Comparison of ENCODE assay signal across 9 cellular contexts in the genomic region with DNA sequence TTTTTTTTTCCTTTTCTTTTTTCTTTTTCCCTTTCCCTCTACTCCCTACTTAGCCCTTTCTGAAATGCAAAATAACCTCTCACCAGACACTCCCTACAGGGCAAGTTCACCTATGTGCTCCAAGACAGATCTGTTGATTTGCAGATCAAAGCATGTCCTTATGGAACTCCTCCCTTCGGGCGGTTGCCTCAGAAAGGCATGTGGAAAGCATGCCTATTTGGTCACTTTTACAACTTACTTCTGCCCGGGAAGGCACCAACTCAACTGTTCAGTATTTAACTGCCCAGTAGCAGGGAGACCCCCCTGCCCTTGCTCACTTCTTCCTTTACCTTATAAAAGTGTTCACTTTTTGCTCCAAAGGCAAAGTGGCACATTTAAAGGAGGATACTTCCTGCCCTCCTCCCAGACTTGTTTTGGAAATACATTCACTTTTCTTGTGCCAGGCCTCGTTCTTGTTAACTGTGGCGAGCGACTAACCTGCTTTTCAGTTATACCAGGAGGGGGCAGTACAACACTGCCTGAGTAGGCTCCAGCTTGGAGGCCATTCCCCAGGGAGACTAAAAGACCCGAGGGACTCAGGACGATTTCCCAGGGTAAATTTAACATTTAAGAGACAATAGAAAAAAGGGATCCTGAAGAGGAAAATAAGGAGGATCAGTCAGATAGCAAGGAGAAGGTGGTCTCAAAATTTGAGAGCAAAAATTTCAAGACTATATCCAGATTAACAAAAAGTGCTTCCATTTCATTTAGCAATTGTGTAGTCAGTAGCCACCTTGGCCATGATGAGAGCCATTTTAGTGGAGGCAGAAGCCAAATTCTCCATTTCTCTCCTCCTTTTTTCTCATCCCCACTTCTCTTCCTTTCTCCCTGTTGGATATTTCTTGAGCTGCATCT. TPM values are rescaled to one million over a fixed set of nuclear protein-coding genes. Genes with fewer than 3 reads are reported as not detected.
DNase-seq lines count a peak whose midpoint lies in the region; ATAC-seq, FAIRE-seq and TF ChIP-seq lines count a peak whose summit lies in the region.
"Had no signal": no experiment of that assay in that cellular context is flagged by ENCODE, and none has a peak within 500 bp of the region (broad histone marks: within the 10 kb centered on the region; RNA-seq: fewer than 3 reads in every experiment).

No MANE protein-coding gene starts in this region.

- TF ChIP-seq CTCF in bronchial epithelial cell (IDR thresholded peaks at IDR 0.05; ENCODE audit: insufficient read depth, low read length, severe bottlenecking), result peak; percentile 75

- no peak overlapping the region for H3K4me3 Mint-ChIP-seq in T-helper 2 cell treated with Interferon-gamma antibody and Interleukin-4, amounts not matched to agents 5 μg/mL and 100 μg/mL, for 36 hours
- H3K4me3 Mint-ChIP-seq in immature natural killer cell, result no peak overlapping the region

- no peak overlapping the region for H3K27ac Mint-ChIP-seq in T-helper 2 cell treated with Interferon-gamma antibody and Interleukin-4, amounts not matched to agents 5 μg/mL and 100 μg/mL, for 36 hours
- no peak overlapping the region for H3K27ac Mint-ChIP-seq in immature natural killer cell

- H3K9me3 Mint-ChIP-seq in T-helper 2 cell treated with Interferon-gamma antibody and Interleukin-4, amounts not matched to agents 5 μg/mL and 100 μg/mL, for 36 hours, result peaks cover 3% of the 10 kb centered on the region
- H3K9me3 Mint-ChIP-seq in immature natural killer cell, result no peaks in the 10 kb centered on the region

- H3K36me3 Mint-ChIP-seq in T-helper 2 cell treated with Interferon-gamma antibody and Interleukin-4, amounts not matched to agents 5 μg/mL and 100 μg/mL, for 36 hours (ENCODE audit: low read depth), result peaks cover 2% of the 10 kb centered on the region
- H3K36me3 Mint-ChIP-seq in immature natural killer cell, result no peaks in the 10 kb centered on the region

- no peaks in the 10 kb centered on the region for H3K27me3 Mint-ChIP-seq in T-helper 2 cell treated with Interferon-gamma antibody and Interleukin-4, amounts not matched to agents 5 μg/mL and 100 μg/mL, for 36 hours (ENCODE audit: low read depth)
- no peaks in the 10 kb centered on the region for H3K27me3 Mint-ChIP-seq in immature natural killer cell (ENCODE audit: low read depth in 3 of 3)

- H3K36me3 ChIP-seq in bronchial epithelial cell (ENCODE audit: control insufficient read depth, insufficient read depth, low read length), result no peaks in the 10 kb centered on the region

- DNase-seq in NCI-H146 (lab: John Stamatoyannopoulos, UW) (peak; percentile 46), NCI-H146 treated with DMSO at 0.1 percent for 48 hours (lab: John Stamatoyannopoulos, UW; ENCODE audit: unreplicated experiment) (no peak), NCI-H187 treated with DMSO at 0.1 percent for 48 hours (lab: John Stamatoyannopoulos, UW) (peak; percentile 93), bronchial epithelial cell (ENCODE audit: low read depth) (peak; percentile 80), immature natural killer cell (peak; percentile 78 to 82 (median 80))
- DNase-seq in T-helper 2 cell treated with Interferon-gamma antibody and Interleukin-4, amounts not matched to agents 5 μg/mL and 100 μg/mL, for 36 hours (ENCODE audit: low spot score), result peak; percentile 55
- peak; percentile 33 to 43 for DNase-seq in stimulated activated CD4-positive, alpha-beta T cell treated with anti-CD3 and anti-CD28 coated beads, Interleukin-12 subunit alpha, Interleukin-12 subunit beta, amount 100 ng/mL, for 24 hours (ENCODE audit: low read depth in 2 of 2)

- H3K27me3 ChIP-seq in bronchial epithelial cell (ENCODE audit: control insufficient read depth, insufficient read depth, low read length), result no peaks in the 10 kb centered on the region

- H3K4me3 ChIP-seq in bronchial epithelial cell (ENCODE audit: low read depth, low read length), result no peak overlapping the region

- FAIRE-seq in bronchial epithelial cell (lab: Jason Lieb, UNC), result peak; percentile 36
- FAIRE-seq: G401.6 had no signal

- ATAC-seq in HG02678 (IDR thresholded peaks at IDR 0.05; ENCODE audit: unreplicated experiment), result peak; percentile 58

- peaks cover 30% of the 10 kb centered on the region for H3K4me1 Mint-ChIP-seq in T-helper 2 cell treated with Interferon-gamma antibody and Interleukin-4, amounts not matched to agents 5 μg/mL and 100 μg/mL, for 36 hours (ENCODE audit: low read depth)
- peaks cover 20 to 28% of the 10 kb centered on the region in 2 donors for H3K4me1 Mint-ChIP-seq in immature natural killer cell

RNA-seq across cellular contexts. Expression of a gene that starts 12.3 kb away (rescaled TPM):
- total RNA-seq in bronchial epithelial cell, result 0.79 and 3.3 TPM in 2 replicates
- 100 to 1,000 TPM; 316 to 379 (median 359) TPM for polyA plus RNA-seq in immature natural killer cell

RNA-seq across cellular contexts. Expression of a gene that starts 15.1 kb away (rescaled TPM):
- not detected in 2 replicates for total RNA-seq in bronchial epithelial cell
- 100 to 1,000 TPM; 202 to 229 (median 205) TPM for polyA plus RNA-seq in immature natural killer cell
